36 cellular contexts compared by ENCODE assay signal in genomic region chr12:51360315-51360714, GRCh38. TPM values are rescaled to one million over a fixed set of nuclear protein-coding genes. Genes with fewer than 3 reads are reported as not detected.
"Had no signal": no experiment of that assay in that cellular context is flagged by ENCODE, and none has a peak within 500 bp of the region (broad histone marks: within the 10 kb centered on the region; RNA-seq: fewer than 3 reads in every experiment).

No MANE protein-coding gene starts in this region.

- H3K27me3 Mint-ChIP-seq: activated T-cell treated with anti-CD3 and anti-CD28 coated beads, Interleukin-2, amount 50 U/mL, for 24 hours; activated T-helper 17 cell treated with anti-CD3 and anti-CD28 coated beads, Interleukin-2, amount 50 U/mL, for 72 hours; progenitor cell of endocrine pancreas had no signal

- H3K4me3 ChIP-seq: body of pancreas, colonic mucosa, heart right ventricle, left lung, lower lobe of right lung, mucosa of descending colon, ovary, skin epidermis, testis had no signal

- H3K36me3 ChIP-seq: colonic mucosa, left lung, lower lobe of right lung, neutrophil, ovary had no signal

- H3K27ac Mint-ChIP-seq: activated T-cell treated with anti-CD3 and anti-CD28 coated beads, Interleukin-2, amount 50 U/mL, for 24 hours; activated T-helper 17 cell treated with anti-CD3 and anti-CD28 coated beads, Interleukin-2, amount 50 U/mL, for 72 hours; nephron had no signal

- H3K4me3 Mint-ChIP-seq: activated T-cell treated with anti-CD3 and anti-CD28 coated beads, Interleukin-2, amount 50 U/mL, for 24 hours; activated T-helper 17 cell treated with anti-CD3 and anti-CD28 coated beads, Interleukin-2, amount 50 U/mL, for 72 hours; nephron had no signal

- DNase-seq: activated CD4-positive, alpha-beta T cell treated with anti-CD3 and anti-CD28 coated beads for 4 hours; activated CD4-positive, alpha-beta T cell treated with anti-CD3 and anti-CD28 coated beads, Interleukin-2, amount 50 U/mL, for 4 hours; activated CD8-positive, alpha-beta memory T cell treated with anti-CD3 and anti-CD28 coated beads, Interleukin-2, amount 50 U/mL, for 48 hours; activated gamma-delta T cell treated with Interleukin-2 at 50 U/mL for 16 hours; activated naive CD4-positive, alpha-beta T cell treated with anti-CD3 and anti-CD28 coated beads, Interleukin-2, amount 50 U/mL, for 16 hours; activated T-cell treated with anti-CD3 and anti-CD28 coated beads, Interleukin-2, amount 50 U/mL, for 24 hours; aorta; body of pancreas; colonic mucosa; effector memory CD4-positive, alpha-beta T cell; erythroblast; foreskin fibroblast; heart right ventricle; kidney glomerular epithelial cell; left lung; lower lobe of right lung; mesendoderm; mucosa of descending colon; ovary; stimulated activated CD4-positive, alpha-beta T cell treated with anti-CD3 and anti-CD28 coated beads, Interleukin-12 subunit alpha, Interleukin-12 subunit beta, amount 100 ng/mL, for 4 hours; stimulated activated CD4-positive, alpha-beta T cell treated with anti-CD3 and anti-CD28 coated beads, Interleukin-4, amount 100 ng/mL, for 24 hours; stimulated activated naive CD4-positive, alpha-beta T cell; testis; trophoblast cell had no signal

- H3K9me3 Mint-ChIP-seq: activated T-cell treated with anti-CD3 and anti-CD28 coated beads, Interleukin-2, amount 50 U/mL, for 24 hours; activated T-helper 17 cell treated with anti-CD3 and anti-CD28 coated beads, Interleukin-2, amount 50 U/mL, for 72 hours; nephron had no signal

- ATAC-seq: activated T-helper 17 cell treated with anti-CD3 and anti-CD28 coated beads, Interleukin-2, amount 50 U/mL, for 72 hours; body of pancreas; heart right ventricle; left lung; lower lobe of right lung; mucosa of descending colon; sciatic nerve; SK-N-SH treated with all-trans-retinoic acid at 6 μM for 48 hours had no signal

- H3K27me3 ChIP-seq: body of pancreas, colonic mucosa, left lung, neutrophil, ovary, testis had no signal

- H3K4me1 Mint-ChIP-seq: activated T-helper 17 cell treated with anti-CD3 and anti-CD28 coated beads, Interleukin-2, amount 50 U/mL, for 72 hours; nephron had no signal

- H3K27ac ChIP-seq: colonic mucosa, heart right ventricle, left lung, lower lobe of right lung, neutrophil, ovary, skin epidermis, testis, VCaP had no signal

- H3K4me1 ChIP-seq: colonic mucosa, left lung, lower lobe of right lung, testis had no signal

- H3K9me3 ChIP-seq: body of pancreas, colonic mucosa, heart right ventricle, left lung, lower lobe of right lung, mucosa of descending colon, neutrophil, ovary, testis had no signal

RNA-seq across cellular contexts. Expression of gene CELA1, which starts 13.8 kb away (rescaled TPM):
- total RNA-seq: activated T-helper 17 cell treated with anti-CD3 and anti-CD28 coated beads, Interleukin-2, amount 50 U/mL, for 72 hours; aorta; body of pancreas; colonic mucosa; dermis microvascular lymphatic vessel endothelial cell; glomerular endothelial cell; heart right ventricle; left lung; lower lobe of right lung; mucosa of descending colon; myocyte; ovary; progenitor cell of endocrine pancreas; renal cortical epithelial cell; sciatic nerve had no signal

RNA-seq across cellular contexts. Expression of gene BIN2, which starts 36.3 kb away (rescaled TPM):
- total RNA-seq: dermis microvascular lymphatic vessel endothelial cell, glomerular endothelial cell, myocyte, progenitor cell of endocrine pancreas, renal cortical epithelial cell had no signal
